ENCODE assay signal across 1 cellular context in genomic region chr16:84729716-84730320, GRCh38.
TF ChIP-seq lines count a peak whose summit lies in the region.

No MANE protein-coding gene starts in this region.

TF ChIP-seq in GM23338, 12 proteins besides CTCF, POLR2A, EP300 and RAD21 (continued from another document):
- TF ChIP-seq ZNF462 (CRISPR knock-in tag; IDR thresholded peaks at IDR 0.05): no peak
- no peak for TF ChIP-seq POLR2AphosphoS5 (IDR thresholded peaks at IDR 0.05; ENCODE audit: low read depth)
TF ChIP-seq in GM23338: peak in this region for 0.
